Comparison of ENCODE assay signal across 11 cellular contexts in the genomic region with DNA sequence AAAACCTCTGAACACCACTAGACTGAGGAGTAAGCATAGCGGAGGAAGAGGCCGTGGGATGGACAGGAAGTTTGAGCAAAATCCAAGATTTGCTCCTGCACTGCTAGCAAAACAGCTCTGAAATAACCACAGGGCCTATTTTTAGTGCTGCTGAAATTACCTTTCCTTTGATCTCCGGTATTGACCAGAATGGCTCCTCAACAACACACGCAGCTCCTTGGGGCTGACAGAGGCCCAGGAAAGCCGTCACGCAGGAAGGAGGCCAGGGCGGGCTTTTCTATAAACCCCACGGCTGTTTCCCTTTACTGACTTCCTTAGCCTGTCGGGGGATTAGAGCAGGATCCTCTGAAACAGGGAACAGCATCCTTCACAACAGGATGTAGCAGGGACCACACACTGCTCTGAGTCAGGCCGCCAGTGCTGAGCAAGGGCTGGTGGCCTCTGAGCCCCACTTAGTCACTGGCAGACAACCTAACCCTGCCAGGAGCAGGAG.
DNase-seq lines count a peak whose midpoint lies in the region; TF ChIP-seq lines count a peak whose summit lies in the region.
"Had no signal": no experiment of that assay in that cellular context is flagged by ENCODE, and none has a peak within 500 bp of the region (broad histone marks: within the 10 kb centered on the region; RNA-seq: fewer than 3 reads in every experiment).

No MANE protein-coding gene starts in this region.

- no peaks in the 10 kb centered on the region for H3K36me3 ChIP-seq in BLaER1 treated with 17β-estradiol and CSF1 and Interleukin-3, amounts not matched to agents 10 nM and 100 nM
- peaks cover 0 to 2% of the 10 kb centered on the region in 2 experiments for H3K36me3 ChIP-seq in trophoblast cell (ENCODE audit: control insufficient read depth in 1 of 2, insufficient read depth in 2 of 2, low read length in 2 of 2)

- H2AK5ac ChIP-seq in trophoblast cell (ENCODE audit: low read length): no peak overlapping the region

- peak overlapping the region; percentile 34 to 72 (median 60) for H3K4me2 ChIP-seq in BLaER1 treated with 17β-estradiol and CSF1 and Interleukin-3, amounts not matched to agents 10 nM and 100 nM
- no peak overlapping the region for H3K4me2 ChIP-seq in trophoblast cell (ENCODE audit: low read length)

- no peak overlapping the region for H4K8ac ChIP-seq in trophoblast cell (ENCODE audit: low read depth, low read length)

- no peaks in the 10 kb centered on the region for H3K27me3 Mint-ChIP-seq in osteocyte (ENCODE audit: unreplicated experiment)

- no peaks in the 10 kb centered on the region; a peak in 1 of 22 replicates for H3K9me3 ChIP-seq in BLaER1 treated with 17β-estradiol and CSF1 and Interleukin-3, amounts not matched to agents 10 nM and 100 nM (replicated peaks in 1 of 11)
- no peaks in the 10 kb centered on the region for H3K9me3 ChIP-seq in trophoblast cell (ENCODE audit: insufficient read depth, low read depth, low read length)

- DNase-seq in MV-4-11 (lab: John Stamatoyannopoulos, UW): peak; percentile 45
- peak; percentile 40 for DNase-seq in activated naive CD4-positive, alpha-beta T cell treated with anti-CD3 and anti-CD28 coated beads, Interleukin-2, amount 50 U/mL, for 16 hours
- DNase-seq in trophoblast cell: no peak
- no peak for DNase-seq in mucosa of gallbladder (ENCODE audit: low spot score)
- no peak for DNase-seq in osteocyte (ENCODE audit: extremely low spot score, unreplicated experiment)
- DNase-seq in putamen (ENCODE audit: low spot score): no peak
- no peak for DNase-seq in epidermal melanocyte (ENCODE audit: insufficient read length, low spot score)
- DNase-seq: DMS 273 treated with DMSO at 0.1 percent for 48 hours, NCI-H69, retina had no signal

- TF ChIP-seq CTCF in osteocyte (IDR thresholded peaks at IDR 0.05): no peak

- H3K9me3 Mint-ChIP-seq in osteocyte (ENCODE audit: unreplicated experiment): no peaks in the 10 kb centered on the region

- no peak overlapping the region for H3K14ac ChIP-seq in trophoblast cell (ENCODE audit: low read length)

- H2BK120ac ChIP-seq in trophoblast cell (ENCODE audit: insufficient read depth, low read length, poor library complexity): no peak overlapping the region

- no peaks in the 10 kb centered on the region for H4K20me1 ChIP-seq in BLaER1 treated with 17β-estradiol and CSF1 and Interleukin-3, amounts not matched to agents 10 nM and 100 nM

- H2AFZ ChIP-seq in trophoblast cell (ENCODE audit: insufficient read depth, low read length, poor library complexity): no peak overlapping the region

- no peak overlapping the region for H3K23ac ChIP-seq in trophoblast cell (ENCODE audit: low read length)

- peaks cover 24% of the 10 kb centered on the region for H3K79me1 ChIP-seq in trophoblast cell (ENCODE audit: low read length)

- peak overlapping the region; percentile 75 for H4K91ac ChIP-seq in trophoblast cell (ENCODE audit: low read depth, low read length)

- H3K4ac ChIP-seq in trophoblast cell (ENCODE audit: low read depth, low read length): no peak overlapping the region

- no peak overlapping the region for H3K4me3 ChIP-seq in BLaER1 treated with 17β-estradiol and CSF1 and Interleukin-3, amounts not matched to agents 10 nM and 100 nM
- no peak overlapping the region for H3K4me3 ChIP-seq in trophoblast cell (ENCODE audit: low read depth, low read length)

- H3K4me3 Mint-ChIP-seq in osteocyte (ENCODE audit: unreplicated experiment): no peak overlapping the region

- no CpG with 5 or more reads among the region's 10 CpGs for WGBS in trophoblast cell (ENCODE audit: extremely low coverage, insufficient coverage, insufficient read length)

- no peak overlapping the region for H3K18ac ChIP-seq in trophoblast cell (ENCODE audit: low read length)

- no peaks in the 10 kb centered on the region for H3K36me3 Mint-ChIP-seq in osteocyte (ENCODE audit: unreplicated experiment)

- H4K12ac ChIP-seq in trophoblast cell (ENCODE audit: low read depth, low read length): no peak overlapping the region

- H3K4me1 Mint-ChIP-seq in osteocyte (ENCODE audit: unreplicated experiment): peaks cover 23% of the 10 kb centered on the region

- peaks cover 24 to 43% (median 30%) of the 10 kb centered on the region in 10 experiments for H3K4me1 ChIP-seq in BLaER1 treated with 17β-estradiol and CSF1 and Interleukin-3, amounts not matched to agents 10 nM and 100 nM
- peaks cover 18 to 24% of the 10 kb centered on the region in 2 experiments for H3K4me1 ChIP-seq in trophoblast cell (ENCODE audit: control insufficient read depth in 1 of 2, insufficient read depth in 2 of 2, low read length in 2 of 2)

- peak overlapping the region in 2 of 11 experiments; percentile 12 to 37; a peak in 3 of 22 replicates for H3K27ac ChIP-seq in BLaER1 treated with 17β-estradiol and CSF1 and Interleukin-3, amounts not matched to agents 10 nM and 100 nM
- H3K27ac ChIP-seq in trophoblast cell (ENCODE audit: low read depth, low read length): peak overlapping the region; percentile 7

- no peaks in the 10 kb centered on the region for H3K27me3 ChIP-seq in BLaER1 treated with 17β-estradiol and CSF1 and Interleukin-3, amounts not matched to agents 10 nM and 100 nM
- no peaks in the 10 kb centered on the region for H3K27me3 ChIP-seq in trophoblast cell (ENCODE audit: insufficient read depth, low read length)

- H3K9ac ChIP-seq in BLaER1 treated with 17β-estradiol and CSF1 and Interleukin-3, amounts not matched to agents 10 nM and 100 nM: no peak overlapping the region
- no peak overlapping the region for H3K9ac ChIP-seq in trophoblast cell (ENCODE audit: low read length)

- peak overlapping the region; percentile 1 for H2BK12ac ChIP-seq in trophoblast cell (ENCODE audit: low read length)

- no peaks in the 10 kb centered on the region for H3K79me2 ChIP-seq in trophoblast cell (ENCODE audit: control insufficient read depth, insufficient read depth, low read length, poor library complexity)

- no peak overlapping the region for H3K27ac Mint-ChIP-seq in osteocyte (ENCODE audit: unreplicated experiment)

- H2BK5ac ChIP-seq in trophoblast cell (ENCODE audit: low read depth, low read length, poor library complexity): no peak overlapping the region

Comparison
In these comparisons a context has a peak if more than half of its experiments do, and no peak if none do; other contexts are left out.
1. DNase-seq: peak in MV-4-11 (single experiment) and activated naive CD4-positive, alpha-beta T cell treated with anti-CD3 and anti-CD28 coated beads, Interleukin-2, amount 50 U/mL, for 16 hours (single experiment); none in trophoblast cell (0 of 2), mucosa of gallbladder (single experiment), osteocyte (single experiment), putamen (single experiment) and epidermal melanocyte (single experiment).